17 cellular contexts compared by ENCODE assay signal in genomic region chrY:9001231-9001630, GRCh38.
"Had no signal": no experiment of that assay in that cellular context is flagged by ENCODE, and none has a peak within 500 bp of the region (broad histone marks: within the 10 kb centered on the region; RNA-seq: fewer than 3 reads in every experiment).

No MANE protein-coding gene starts in this region.

- DNase-seq: activated CD4-positive, alpha-beta memory T cell treated with anti-CD3 and anti-CD28 coated beads for 36 hours; activated CD4-positive, alpha-beta T cell treated with anti-CD3 and anti-CD28 coated beads for 36 hours; activated gamma-delta T cell treated with Interleukin-2 at 50 U/mL for 16 hours; activated T-cell treated with anti-CD3 and anti-CD28 coated beads for 4 hours; head of caudate nucleus; immature natural killer cell; kidney glomerular epithelial cell; mesenchymal stem cell; naive B cell; psoas muscle; right lobe of liver; stimulated activated CD4-positive, alpha-beta T cell treated with anti-CD3 and anti-CD28 coated beads, Interleukin-4, amount 100 ng/mL, for 24 hours; stomach had no signal

- H3K36me3 ChIP-seq: adrenal gland, right lobe of liver, stomach had no signal

- H3K27ac ChIP-seq: adrenal gland, psoas muscle, right lobe of liver, stomach had no signal

- H3K27me3 ChIP-seq: adrenal gland, right lobe of liver, stomach had no signal

- H3K4me3 ChIP-seq: adrenal gland, mucosa of descending colon, psoas muscle, right lobe of liver, stomach had no signal

- FAIRE-seq: astrocyte, frontal cortex had no signal

- H3K9me3 ChIP-seq: adrenal gland, mucosa of descending colon, psoas muscle, right lobe of liver, stomach had no signal

- H3K4me1 ChIP-seq: adrenal gland, psoas muscle, right lobe of liver, stomach had no signal
